Comparison of ENCODE assay signal across 8 cellular contexts in genomic region chr4:85842540-85842939, GRCh38.
DNase-seq lines count a peak whose midpoint lies in the region; ATAC-seq, FAIRE-seq and TF ChIP-seq lines count a peak whose summit lies in the region.

No MANE protein-coding gene starts in this region.

- no peak for TF ChIP-seq CTCF in Caco-2 (IDR thresholded peaks at IDR 0.05; ENCODE audit: insufficient read depth in 1 of 2, low read depth in 1 of 2, low read length in 1 of 2, severe bottlenecking in 1 of 2, unreplicated experiment in 1 of 2)

- ATAC-seq in HG03354 (IDR thresholded peaks at IDR 0.05; ENCODE audit: poor library complexity, severe bottlenecking, unreplicated experiment) (peak; percentile 39), sciatic nerve (peak; percentile 80), HG02884 (IDR thresholded peaks at IDR 0.05; ENCODE audit: unreplicated experiment) (no peak)

- H3K9me3 ChIP-seq in Caco-2 = no peaks in the 10 kb centered on the region

- H3K27ac Mint-ChIP-seq in Caco-2 (ENCODE audit: unreplicated experiment) = no peak overlapping the region

- no TSS peak for BruUV-seq in Caco-2 (replicated peaks; lab: Mats Ljungman, UMichigan)

- POLR2A ChIA-PET in Caco-2 (lab: Charles Lee) = no interaction called here

- H3K4me3 Mint-ChIP-seq in Caco-2 (ENCODE audit: unreplicated experiment) = no peak overlapping the region

- peaks cover 2% of the 10 kb centered on the region for H3K27me3 Mint-ChIP-seq in Caco-2 (ENCODE audit: insufficient read depth, unreplicated experiment)

- CTCF ChIA-PET in Caco-2 (lab: Charles Lee) = no interaction called here

- DNase-seq in RPMI7951 (ENCODE audit: low read depth) (peak; percentile 75), frontal cortex (ENCODE audit: low spot score in 2 of 2) (peak; percentile 14 to 15), sciatic nerve (ENCODE audit: low spot score) (no peak), Caco-2 (no peak), NCI-H2107 (lab: John Stamatoyannopoulos, UW) (no peak)
- no peak for DNase-seq in stimulated activated CD4-positive, alpha-beta T cell treated with anti-CD3 and anti-CD28 coated beads, Interleukin-1b, Interleukin-23, amount 100 ng/mL, for 48 hours

- no peaks in the 10 kb centered on the region for H3K36me3 ChIP-seq in Caco-2 (ENCODE audit: control insufficient read depth, insufficient read depth, low read length)

- no peaks in the 10 kb centered on the region for H3K9me3 Mint-ChIP-seq in Caco-2 (ENCODE audit: unreplicated experiment)

- H3K27me3 ChIP-seq in Caco-2 (replicated peaks; ENCODE audit: control insufficient read depth, insufficient read depth, low read length) = no peaks in the 10 kb centered on the region

- no peak overlapping the region for H3K4me3 ChIP-seq in Caco-2 (ENCODE audit: low read depth, low read length)

- FAIRE-seq in frontal cortex (lab: Jason Lieb, UNC) = peak; percentile 36

- H3K4me1 ChIP-seq in Caco-2 = no peaks in the 10 kb centered on the region

- H3K36me3 Mint-ChIP-seq in Caco-2 (ENCODE audit: insufficient read depth, unreplicated experiment) = no peaks in the 10 kb centered on the region

- intact Hi-C loops in sciatic nerve (cut with DNase I) (loop anchor here (5.0 kb wide), 1 partner anchor 1405 kb away; no protein-coding TSS in a partner anchor), Caco-2 (cut with micrococcal nuclease; ENCODE audit: unreplicated experiment) (no loop called here)

- no peaks in the 10 kb centered on the region for H3K4me1 Mint-ChIP-seq in Caco-2 (ENCODE audit: low read depth, unreplicated experiment)

Comparison
In these comparisons a context has a peak if more than half of its experiments do, and no peak if none do; other contexts are left out.
1. DNase-seq: peak in RPMI7951 (single experiment) and frontal cortex (2 of 2); none in sciatic nerve (single experiment), Caco-2 (0 of 2), stimulated activated CD4-positive, alpha-beta T cell treated with anti-CD3 and anti-CD28 coated beads, Interleukin-1b, Interleukin-23, amount 100 ng/mL, for 48 hours (single experiment) and NCI-H2107 (single experiment).